ENCODE assay signal across 8 cellular contexts in the genomic region with DNA sequence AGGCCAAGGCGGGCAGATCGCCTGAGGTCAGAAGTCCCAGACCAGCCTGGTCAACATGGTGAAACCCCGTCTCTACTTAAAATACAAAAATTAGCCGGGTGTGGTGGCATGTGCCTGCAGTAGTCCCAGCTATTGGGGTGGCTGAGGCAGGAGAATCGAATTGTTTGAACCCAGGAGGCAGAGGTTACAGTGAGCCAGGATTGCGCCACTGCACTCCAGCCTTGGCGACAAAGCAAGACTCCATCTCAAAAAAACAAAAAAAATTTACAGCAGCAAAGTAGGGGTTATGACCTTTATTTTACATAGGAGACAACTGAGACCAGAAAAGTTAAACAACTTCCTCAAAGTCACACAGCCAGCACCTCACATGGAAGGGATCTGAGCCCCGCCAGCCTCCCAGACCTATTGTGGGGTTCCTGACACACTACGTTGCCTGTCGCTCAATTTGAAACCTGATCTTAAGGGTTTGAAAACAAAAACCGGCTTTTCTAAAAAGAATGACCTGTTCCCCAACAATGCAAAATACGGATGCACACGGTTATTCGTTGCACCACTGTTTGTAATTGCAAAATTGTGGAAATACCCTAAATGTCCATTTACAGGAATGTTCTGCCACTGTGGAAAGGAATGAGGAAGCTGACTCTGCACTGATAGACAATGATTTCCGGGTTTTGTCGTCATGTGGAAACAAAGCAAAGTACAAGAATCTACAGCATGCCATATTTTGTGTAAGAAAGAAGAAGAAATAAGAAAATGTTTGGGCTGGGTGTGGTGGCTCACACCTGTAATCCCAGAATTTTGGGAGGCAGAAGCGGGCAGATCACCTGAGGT.
A peak's percentile ranks its signal among the peaks of the same experiment; 100 is the strongest.
DNase-seq lines count a peak whose midpoint lies in the region; FAIRE-seq and TF ChIP-seq lines count a peak whose summit lies in the region.

No MANE protein-coding gene starts in this region.

- H3K9me3 ChIP-seq in DOHH2 (ENCODE audit: control insufficient read depth, insufficient read depth, low read length) (no peaks in the 10 kb centered on the region), OCI-LY1 (ENCODE audit: low read length) (no peaks in the 10 kb centered on the region), esophagus muscularis mucosa (no peaks in the 10 kb centered on the region)

- H3K27ac ChIP-seq in DOHH2 (ENCODE audit: low read depth, low read length) = no peak overlapping the region
- H3K27ac ChIP-seq in OCI-LY1 (ENCODE audit: low read depth, low read length, poor library complexity, severe bottlenecking) = no peak overlapping the region
- peak overlapping the region in 3 of 4 donors; percentile 19 to 57 (median 36) for H3K27ac ChIP-seq in esophagus muscularis mucosa (replicated peaks in 1 of 4)

- intact Hi-C loops in esophagus muscularis mucosa (cut with DNase I) = no loop called here

- no peaks in the 10 kb centered on the region for H3F3A ChIP-seq in DOHH2 (ENCODE audit: control insufficient read depth, insufficient read depth)
- H3F3A ChIP-seq in OCI-LY1 (ENCODE audit: insufficient read depth, low read length) = no peaks in the 10 kb centered on the region

- no peak overlapping the region for H2AFZ ChIP-seq in OCI-LY1 (ENCODE audit: low read length)

- H3K9ac ChIP-seq in OCI-LY1 (ENCODE audit: low read length) = no peak overlapping the region

- H3K4me3 Mint-ChIP-seq in activated naive CD8-positive, alpha-beta T cell treated with anti-CD3 and anti-CD28 coated beads for 36 hours = no peak overlapping the region

- peaks cover 26% of the 10 kb centered on the region for H3K27me3 Mint-ChIP-seq in activated naive CD8-positive, alpha-beta T cell treated with anti-CD3 and anti-CD28 coated beads for 36 hours

- H3K9me2 ChIP-seq in DOHH2 (replicated peaks; ENCODE audit: control insufficient read depth, low read length) (no peaks in the 10 kb centered on the region), OCI-LY1 (ENCODE audit: low read depth, low read length) (no peaks in the 10 kb centered on the region)

- H3K4me1 ChIP-seq in DOHH2 (ENCODE audit: control insufficient read depth, low read length) (peaks cover 5% of the 10 kb centered on the region), OCI-LY1 (ENCODE audit: insufficient read depth, low read length, severe bottlenecking) (peaks cover 5% of the 10 kb centered on the region), esophagus muscularis mucosa (peaks cover 0 to 13% (median 3%) of the 10 kb centered on the region in 4 donors)

- 65% methylated on average over 14 of the region's 17 CpGs for WGBS in esophagus muscularis mucosa

- H3K36me3 ChIP-seq in DOHH2 (ENCODE audit: control insufficient read depth, low read length) (no peaks in the 10 kb centered on the region), OCI-LY1 (ENCODE audit: insufficient read depth, low read length) (no peaks in the 10 kb centered on the region), esophagus muscularis mucosa (no peaks in the 10 kb centered on the region)

- no peaks in the 10 kb centered on the region for H4K20me1 ChIP-seq in DOHH2 (ENCODE audit: control insufficient read depth, insufficient read depth, low read depth, low read length)
- no peaks in the 10 kb centered on the region for H4K20me1 ChIP-seq in OCI-LY1 (ENCODE audit: insufficient read depth, low read length)

- H3K79me2 ChIP-seq in DOHH2 (ENCODE audit: control insufficient read depth, low read length) (no peaks in the 10 kb centered on the region), OCI-LY1 (ENCODE audit: insufficient read depth, low read length) (no peaks in the 10 kb centered on the region)

- H3K4me1 Mint-ChIP-seq in activated naive CD8-positive, alpha-beta T cell treated with anti-CD3 and anti-CD28 coated beads for 36 hours = peaks cover 8% of the 10 kb centered on the region

- no peak for FAIRE-seq in D721Med (lab: Jason Lieb, UNC)

- H3K4me3 ChIP-seq in DOHH2 (ENCODE audit: low read length) (0 out of 2 replicates have a peak overlapping the region, but pooled peaks have one; percentile 20), OCI-LY1 (ENCODE audit: low read depth, low read length, poor library complexity, severe bottlenecking) (no peak overlapping the region), esophagus muscularis mucosa (no peak overlapping the region)

- peaks cover 20% of the 10 kb centered on the region; the same call in 1 of the 2 replicates for H3K27me3 ChIP-seq in DOHH2 (ENCODE audit: control insufficient read depth, low read length)
- no peaks in the 10 kb centered on the region for H3K27me3 ChIP-seq in OCI-LY1 (ENCODE audit: insufficient read depth, low read length)
- H3K27me3 ChIP-seq in esophagus muscularis mucosa = peaks cover 0 to 11% (median 0%) of the 10 kb centered on the region in 4 donors

- TF ChIP-seq EP300 in esophagus muscularis mucosa (IDR thresholded peaks at IDR 0.05) = no peak

- no peaks in the 10 kb centered on the region for H3K36me3 Mint-ChIP-seq in activated naive CD8-positive, alpha-beta T cell treated with anti-CD3 and anti-CD28 coated beads for 36 hours

- DNase-seq in esophagus muscularis mucosa (ENCODE audit: extremely low spot score) (no peak), non-pigmented ciliary epithelial cell (ENCODE audit: low read depth) (peak; percentile 86), NCI-H524 treated with DMSO at 0.1 percent for 48 hours (lab: John Stamatoyannopoulos, UW) (no peak), D721Med (ENCODE audit: insufficient read length, low spot score) (no peak), NCI-H524 (lab: John Stamatoyannopoulos, UW) (no peak)
- DNase-seq in activated naive CD8-positive, alpha-beta T cell treated with anti-CD3 and anti-CD28 coated beads for 36 hours = no peak

- no peak for TF ChIP-seq POLR2A in esophagus muscularis mucosa (IDR thresholded peaks at IDR 0.05; ENCODE audit: low read depth)

- H3K9me3 Mint-ChIP-seq in activated naive CD8-positive, alpha-beta T cell treated with anti-CD3 and anti-CD28 coated beads for 36 hours = no peaks in the 10 kb centered on the region

- H3K27ac Mint-ChIP-seq in activated naive CD8-positive, alpha-beta T cell treated with anti-CD3 and anti-CD28 coated beads for 36 hours = no peak overlapping the region

- H3K4me2 ChIP-seq in DOHH2 (ENCODE audit: low read length) (peak overlapping the region; percentile 41), OCI-LY1 (ENCODE audit: low read length) (peak overlapping the region; percentile 11; the same call in 1 of the 2 replicates)

- no peak for TF ChIP-seq CTCF in DOHH2 (IDR thresholded peaks at IDR 0.05; ENCODE audit: low read depth, low read length, poor library complexity, severe bottlenecking)
- TF ChIP-seq CTCF in OCI-LY1 (IDR thresholded peaks at IDR 0.05; ENCODE audit: low read length) = no peak
- no peak for TF ChIP-seq CTCF in esophagus muscularis mucosa (IDR thresholded peaks at IDR 0.05)
- no peak for TF ChIP-seq CTCF in D721Med (IDR thresholded peaks at IDR 0.05; ENCODE audit: insufficient read depth, missing control alignments)

Comparison
In these comparisons a context has a peak if more than half of its experiments do, and no peak if none do; other contexts are left out.
1. H3K27ac ChIP-seq: peak in esophagus muscularis mucosa (3 of 4); none in DOHH2 (single experiment) and OCI-LY1 (single experiment).